In genomic region chr22:43295660-43296059, GRCh38 we compare ENCODE assay signal across 21 cellular contexts. TPM values are rescaled to one million over a fixed set of nuclear protein-coding genes. Genes with fewer than 3 reads are reported as not detected.
"Had no signal": no experiment of that assay in that cellular context is flagged by ENCODE, and none has a peak within 500 bp of the region (broad histone marks: within the 10 kb centered on the region; RNA-seq: fewer than 3 reads in every experiment).

No MANE protein-coding gene starts in this region.

- H3K4me2 ChIP-seq: hepatocyte, SK-N-SH had no signal

- H3K9me3 ChIP-seq: breast epithelium, left lung, SK-N-SH, transverse colon had no signal

- H2AFZ ChIP-seq: hepatocyte, parathyroid adenoma had no signal

- H3K36me3 ChIP-seq: breast epithelium, left lung, transverse colon had no signal

- H3K4me3 ChIP-seq: breast epithelium, hepatocyte, left lung, transverse colon had no signal

- H3K27me3 ChIP-seq: breast epithelium, hepatocyte, left lung, transverse colon had no signal

- ATAC-seq: activated CD8-positive, alpha-beta memory T cell treated with anti-CD3 and anti-CD28 coated beads, Interleukin-2, amount 10 ng/mL, durations not matched to agents 7 days and 5 days; activated naive CD8-positive, alpha-beta T cell treated with anti-CD3 and anti-CD28 coated beads, Interleukin-2, amount 50 U/mL, for 24 hours; left lung; T-cell had no signal

- H3K27ac ChIP-seq: breast epithelium, parathyroid adenoma had no signal

- DNase-seq: activated CD4-positive, alpha-beta T cell treated with anti-CD3 and anti-CD28 coated beads, Interleukin-2, amount 50 U/mL, for 48 hours; activated CD8-positive, alpha-beta memory T cell treated with anti-CD3 and anti-CD28 coated beads, Interleukin-2, amount 10 ng/mL, durations not matched to agents 7 days and 5 days; activated naive CD4-positive, alpha-beta T cell treated with anti-CD3 and anti-CD28 coated beads for 36 hours; activated naive CD8-positive, alpha-beta T cell treated with anti-CD3 and anti-CD28 coated beads, Interleukin-2, amount 50 U/mL, for 24 hours; activated T-cell treated with anti-CD3 and anti-CD28 coated beads, Interleukin-2, amount 50 U/mL, for 1 hour; aorta; effector memory CD4-positive, alpha-beta T cell; mesenchymal stem cell; SK-N-SH; stimulated activated CD4-positive, alpha-beta T cell treated with anti-CD3 and anti-CD28 coated beads, Interleukin-4, amount 100 ng/mL, for 1 hour; stimulated activated naive CD4-positive, alpha-beta T cell; substantia nigra; T-cell; T1000; transverse colon had no signal

- H3K4me1 ChIP-seq: parathyroid adenoma had no signal

- H3K9ac ChIP-seq: parathyroid adenoma, SK-N-SH had no signal

RNA-seq across cellular contexts. Expression of gene SCUBE1, which starts 47.5 kb away (rescaled TPM):
- total RNA-seq: activated naive CD4-positive, alpha-beta T cell treated with anti-CD3 and anti-CD28 coated beads for 36 hours; activated T-helper 2 cell treated with anti-CD3 and anti-CD28 coated beads, Interferon-gamma antibody, Interleukin-2, Interleukin-4, amounts not matched to agents 10 μg/mL and 5 μg/mL and 100 μg/mL, durations not matched to agents 14 hours and 24 hours and 36 hours had no signal
- polyA plus RNA-seq: keratinocyte had no signal
